19 cellular contexts compared by ENCODE assay signal in the genomic region with DNA sequence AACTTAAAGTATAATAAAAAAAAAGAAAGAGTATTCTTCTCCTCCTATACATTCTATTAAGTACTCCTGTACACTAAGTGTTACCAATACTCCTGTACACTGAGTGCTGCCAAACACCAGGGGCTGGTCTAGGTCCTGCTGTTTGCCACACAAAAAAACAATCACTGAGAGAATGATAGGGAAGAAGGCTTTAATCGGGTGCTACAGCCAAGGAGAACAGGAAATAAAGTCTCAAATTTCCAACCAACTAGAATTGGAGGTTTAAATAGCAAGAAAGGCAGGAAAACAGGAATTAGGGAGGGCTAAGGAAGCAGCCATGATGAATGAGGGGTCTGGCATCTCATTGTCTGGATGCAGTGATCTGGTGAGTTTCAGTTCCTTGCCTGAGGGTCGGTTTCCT.
"Had no signal": no experiment of that assay in that cellular context is flagged by ENCODE, and none has a peak within 500 bp of the region (broad histone marks: within the 10 kb centered on the region; RNA-seq: fewer than 3 reads in every experiment).

No MANE protein-coding gene starts in this region.

- H3K27me3 ChIP-seq: SJCRH30 had no signal

- DNase-seq: IMR-90, KBM-7, NCI-H1092 treated with DMSO at 0.1 percent for 48 hours, NCI-H1436, NCI-H187, NCI-H2029, NCI-H2081 treated with DMSO at 0.1 percent for 48 hours, NCI-H2171, NCI-H226, NCI-H446, NCI-H510A, NCI-H524 treated with DMSO at 0.1 percent for 48 hours, NCI-H69, NCI-H774, RPMI8226, SHP77 treated with DMSO at 0.1 percent for 48 hours, SJCRH30, T-helper 1 cell had no signal

- H3K27ac ChIP-seq: SJCRH30 had no signal

- H3K4me3 ChIP-seq: SJCRH30 had no signal

- H3K36me3 ChIP-seq: SJCRH30 had no signal

- ATAC-seq: SK-N-SH treated with all-trans-retinoic acid at 6 μM for 48 hours had no signal

- H3K4me1 ChIP-seq: SJCRH30 had no signal

- H3K9me3 ChIP-seq: SJCRH30 had no signal
